Comparison of ENCODE assay signal across 27 cellular contexts in genomic region chr2:145168091-145168490, GRCh38.
"Had no signal": no experiment of that assay in that cellular context is flagged by ENCODE, and none has a peak within 500 bp of the region (broad histone marks: within the 10 kb centered on the region; RNA-seq: fewer than 3 reads in every experiment).

No MANE protein-coding gene starts in this region.

- ATAC-seq: activated CD4-positive, alpha-beta T cell treated with anti-CD3 and anti-CD28 coated beads for 36 hours; activated naive CD4-positive, alpha-beta T cell treated with anti-CD3 and anti-CD28 coated beads, Interleukin-2, amount 50 U/mL, for 72 hours; activated T-cell treated with anti-CD3 and anti-CD28 coated beads, Interleukin-2, amount 50 U/mL, for 72 hours; esophagus mucosa had no signal

- H3K4me3 Mint-ChIP-seq: activated CD4-positive, alpha-beta memory T cell treated with anti-CD3 and anti-CD28 coated beads for 36 hours; activated CD4-positive, alpha-beta T cell treated with anti-CD3 and anti-CD28 coated beads for 36 hours; activated CD4-positive, alpha-beta T cell treated with anti-CD3 and anti-CD28 coated beads, Interleukin-2, amount 10 ng/mL, durations not matched to agents 24 days and 14 days; activated naive CD4-positive, alpha-beta T cell treated with anti-CD3 and anti-CD28 coated beads, Interleukin-2, amount 10 ng/mL, durations not matched to agents 7 days and 5 days; activated naive CD8-positive, alpha-beta T cell treated with anti-CD3 and anti-CD28 coated beads, Interleukin-2, amount 10 ng/mL, durations not matched to agents 7 days and 5 days; activated T-cell treated with anti-CD3 and anti-CD28 coated beads, Interleukin-2, amount 50 U/mL, for 24 hours; activated T-cell treated with anti-CD3 and anti-CD28 coated beads, Interleukin-2, amount 50 U/mL, for 72 hours; central memory CD8-positive, alpha-beta T cell; dendritic cell treated with granulocyte-macrophage colony-stimulating factor and Interleukin-4, amounts not matched to agents 40 ng/mL and 50 ng/mL, for 4 days; endodermal cell had no signal

- H3K4me3 ChIP-seq: coronary artery, dorsolateral prefrontal cortex had no signal

- H3K27ac Mint-ChIP-seq: activated CD4-positive, alpha-beta memory T cell treated with anti-CD3 and anti-CD28 coated beads for 36 hours; activated CD4-positive, alpha-beta T cell treated with anti-CD3 and anti-CD28 coated beads for 36 hours; activated CD4-positive, alpha-beta T cell treated with anti-CD3 and anti-CD28 coated beads, Interleukin-2, amount 10 ng/mL, durations not matched to agents 24 days and 14 days; activated naive CD4-positive, alpha-beta T cell treated with anti-CD3 and anti-CD28 coated beads, Interleukin-2, amount 10 ng/mL, durations not matched to agents 7 days and 5 days; activated naive CD4-positive, alpha-beta T cell treated with anti-CD3 and anti-CD28 coated beads, Interleukin-2, amount 50 U/mL, for 72 hours; activated naive CD8-positive, alpha-beta T cell treated with anti-CD3 and anti-CD28 coated beads, Interleukin-2, amount 10 ng/mL, durations not matched to agents 7 days and 5 days; activated T-cell treated with anti-CD3 and anti-CD28 coated beads, Interleukin-2, amount 50 U/mL, for 24 hours; activated T-cell treated with anti-CD3 and anti-CD28 coated beads, Interleukin-2, amount 50 U/mL, for 72 hours; dendritic cell treated with granulocyte-macrophage colony-stimulating factor and Interleukin-4, amounts not matched to agents 40 ng/mL and 50 ng/mL, for 4 days; endodermal cell had no signal

- DNase-seq: activated CD4-positive, alpha-beta memory T cell treated with anti-CD3 and anti-CD28 coated beads for 36 hours; activated CD4-positive, alpha-beta T cell treated with anti-CD3 and anti-CD28 coated beads for 36 hours; activated CD4-positive, alpha-beta T cell treated with anti-CD3 and anti-CD28 coated beads, Interleukin-2, amount 10 ng/mL, durations not matched to agents 24 days and 14 days; activated CD4-positive, CD25-positive, alpha-beta regulatory T cell; activated CD4-positive, CD25-positive, alpha-beta regulatory T cell treated with anti-CD3 and anti-CD28 coated beads, Interleukin-2, amount 50 U/mL, for 72 hours; activated CD8-positive, alpha-beta memory T cell treated with anti-CD3 and anti-CD28 coated beads, Interleukin-2, amount 50 U/mL, for 48 hours; activated gamma-delta T cell; activated naive CD4-positive, alpha-beta T cell; activated naive CD4-positive, alpha-beta T cell treated with anti-CD3 and anti-CD28 coated beads, Interleukin-2, amount 10 ng/mL, durations not matched to agents 7 days and 5 days; activated naive CD8-positive, alpha-beta T cell treated with anti-CD3 and anti-CD28 coated beads, Interleukin-2, amount 10 ng/mL, durations not matched to agents 7 days and 5 days; activated T-cell treated with anti-CD3 and anti-CD28 coated beads for 4 hours; activated T-cell treated with anti-CD3 and anti-CD28 coated beads, Interleukin-2, amount 50 U/mL, for 24 hours; activated T-cell treated with anti-CD3 and anti-CD28 coated beads, Interleukin-2, amount 50 U/mL, for 72 hours; brain microvascular endothelial cell; effector memory CD4-positive, alpha-beta T cell; endodermal cell; foreskin fibroblast; T-helper 2 cell had no signal

- FAIRE-seq: astrocyte, bronchial epithelial cell, frontal cortex had no signal

- H3K27ac ChIP-seq: brain microvascular endothelial cell, coronary artery had no signal

- H3K4me1 Mint-ChIP-seq: activated CD4-positive, alpha-beta T cell treated with anti-CD3 and anti-CD28 coated beads for 36 hours; activated CD4-positive, alpha-beta T cell treated with anti-CD3 and anti-CD28 coated beads, Interleukin-2, amount 10 ng/mL, durations not matched to agents 24 days and 14 days; activated naive CD4-positive, alpha-beta T cell treated with anti-CD3 and anti-CD28 coated beads, Interleukin-2, amount 10 ng/mL, durations not matched to agents 7 days and 5 days; activated naive CD8-positive, alpha-beta T cell treated with anti-CD3 and anti-CD28 coated beads, Interleukin-2, amount 10 ng/mL, durations not matched to agents 7 days and 5 days; central memory CD8-positive, alpha-beta T cell; endodermal cell had no signal

- H3K27me3 Mint-ChIP-seq: activated CD4-positive, alpha-beta memory T cell treated with anti-CD3 and anti-CD28 coated beads for 36 hours; activated CD4-positive, alpha-beta T cell treated with anti-CD3 and anti-CD28 coated beads, Interleukin-2, amount 10 ng/mL, durations not matched to agents 24 days and 14 days; activated naive CD4-positive, alpha-beta T cell treated with anti-CD3 and anti-CD28 coated beads, Interleukin-2, amount 10 ng/mL, durations not matched to agents 7 days and 5 days; activated T-cell treated with anti-CD3 and anti-CD28 coated beads, Interleukin-2, amount 50 U/mL, for 24 hours; central memory CD8-positive, alpha-beta T cell had no signal

- H3K9me3 Mint-ChIP-seq: activated CD4-positive, alpha-beta memory T cell treated with anti-CD3 and anti-CD28 coated beads for 36 hours; activated CD4-positive, alpha-beta T cell treated with anti-CD3 and anti-CD28 coated beads, Interleukin-2, amount 10 ng/mL, durations not matched to agents 24 days and 14 days; activated naive CD4-positive, alpha-beta T cell treated with anti-CD3 and anti-CD28 coated beads, Interleukin-2, amount 10 ng/mL, durations not matched to agents 7 days and 5 days; activated naive CD8-positive, alpha-beta T cell treated with anti-CD3 and anti-CD28 coated beads, Interleukin-2, amount 10 ng/mL, durations not matched to agents 7 days and 5 days; activated T-cell treated with anti-CD3 and anti-CD28 coated beads, Interleukin-2, amount 50 U/mL, for 24 hours; activated T-cell treated with anti-CD3 and anti-CD28 coated beads, Interleukin-2, amount 50 U/mL, for 72 hours; central memory CD8-positive, alpha-beta T cell; dendritic cell treated with granulocyte-macrophage colony-stimulating factor and Interleukin-4, amounts not matched to agents 40 ng/mL and 50 ng/mL, for 4 days; endodermal cell had no signal

- H3K36me3 ChIP-seq: brain microvascular endothelial cell had no signal

- H3K36me3 Mint-ChIP-seq: activated CD4-positive, alpha-beta memory T cell treated with anti-CD3 and anti-CD28 coated beads for 36 hours; activated naive CD4-positive, alpha-beta T cell treated with anti-CD3 and anti-CD28 coated beads, Interleukin-2, amount 10 ng/mL, durations not matched to agents 7 days and 5 days; activated naive CD4-positive, alpha-beta T cell treated with anti-CD3 and anti-CD28 coated beads, Interleukin-2, amount 50 U/mL, for 72 hours; activated naive CD8-positive, alpha-beta T cell treated with anti-CD3 and anti-CD28 coated beads, Interleukin-2, amount 10 ng/mL, durations not matched to agents 7 days and 5 days had no signal
